8 cellular contexts compared by ENCODE assay signal in the genomic region with DNA sequence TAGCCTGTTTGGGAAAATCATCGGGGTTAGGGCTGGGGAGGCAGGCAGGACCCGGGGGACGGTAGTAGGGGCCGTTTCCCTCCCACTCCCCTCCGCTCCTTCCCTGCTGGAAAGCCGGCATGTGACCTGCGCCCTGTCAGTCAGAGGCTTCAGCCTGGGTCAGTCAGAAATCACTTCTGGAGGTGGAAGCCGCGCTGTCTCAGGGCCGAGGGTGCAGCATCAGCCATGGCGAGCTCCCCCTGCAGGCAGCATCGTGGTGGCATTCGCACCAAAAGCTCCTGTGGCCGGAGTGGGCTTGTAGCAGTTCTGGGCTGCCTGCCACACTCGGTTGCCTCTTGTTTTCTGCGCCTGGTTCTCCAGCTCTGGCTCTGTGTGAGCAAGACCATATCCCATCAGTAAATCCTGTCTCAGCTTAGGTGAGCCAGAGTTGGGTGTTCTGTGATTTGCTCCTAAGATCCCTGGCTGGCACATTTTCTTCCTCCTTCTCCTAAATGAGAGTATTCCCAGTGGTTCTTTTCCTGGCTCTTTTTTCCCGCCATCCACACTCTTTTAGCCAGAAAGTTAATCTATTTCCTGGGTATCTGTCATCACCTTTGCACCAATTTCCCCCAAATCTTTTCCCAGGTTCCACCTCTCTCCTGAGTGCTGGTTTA. TPM values are rescaled to one million over a fixed set of nuclear protein-coding genes. Genes with fewer than 3 reads are reported as not detected.
DNase-seq lines count a peak whose midpoint lies in the region; ATAC-seq and TF ChIP-seq lines count a peak whose summit lies in the region.

No MANE protein-coding gene starts in this region.

- H3K36me3 ChIP-seq in neural progenitor cell, result no peaks in the 10 kb centered on the region
- H3K36me3 ChIP-seq in thyroid gland, result no peaks in the 10 kb centered on the region

- peaks cover 22% of the 10 kb centered on the region for H3K4me1 Mint-ChIP-seq in neural progenitor cell

- intact Hi-C loops in thyroid gland (cut with DNase I), result no loop called here

- peaks cover 3% of the 10 kb centered on the region for H3K27me3 Mint-ChIP-seq in neural progenitor cell (ENCODE audit: insufficient read depth, low read depth)

- no peaks in the 10 kb centered on the region for H3K9me3 Mint-ChIP-seq in neural progenitor cell

- H3F3A ChIP-seq in neural progenitor cell (ENCODE audit: low read depth), result no peaks in the 10 kb centered on the region

- H4K20me1 ChIP-seq in neural progenitor cell (ENCODE audit: low read depth), result no peaks in the 10 kb centered on the region

- H3K9me3 ChIP-seq in neural progenitor cell (ENCODE audit: low read depth) (no peaks in the 10 kb centered on the region), thyroid gland (no peaks in the 10 kb centered on the region)

- no peak overlapping the region for H3K9ac ChIP-seq in neural progenitor cell

- TF ChIP-seq CTCF in neural progenitor cell (IDR thresholded peaks at IDR 0.05), result peak; percentile 86
- TF ChIP-seq CTCF in thyroid gland (IDR thresholded peaks at IDR 0.05), result peak; percentile 38 to 72 (median 50)

- DNase-seq in NK-92 treated with Interleukin-12 subunit alpha and Interleukin-12 subunit beta, amount 100 ng/mL, for 24 hours (lab: John Stamatoyannopoulos, UW), result peak; percentile 20
- DNase-seq in NK-92 (lab: John Stamatoyannopoulos, UW; ENCODE audit: unreplicated experiment), result no peak
- peak; percentile 5 for DNase-seq in NCI-H526 treated with DMSO at 0.1 percent for 48 hours (lab: John Stamatoyannopoulos, UW)
- peak; percentile 92 for DNase-seq in activated CD8-positive, alpha-beta memory T cell treated with anti-CD3 and anti-CD28 coated beads, Interleukin-2, amount 50 U/mL, for 48 hours
- DNase-seq in fibroblast of gingiva (ENCODE audit: low read depth), result peak; percentile 49
- DNase-seq in neural progenitor cell (ENCODE audit: low spot score), result peak; percentile 91
- peak; percentile 85 for DNase-seq in thyroid gland

- H3K27ac ChIP-seq in neural progenitor cell, result no peak overlapping the region
- H3K27ac ChIP-seq in thyroid gland, result no peak overlapping the region

- H3K4me1 ChIP-seq in neural progenitor cell (no peaks in the 10 kb centered on the region), thyroid gland (peaks cover 15 to 24% of the 10 kb centered on the region in 2 donors)

- H3K4me3 ChIP-seq in neural progenitor cell (no peak overlapping the region), thyroid gland (replicated peaks in 1 of 3) (no peak overlapping the region)

- H3K27ac Mint-ChIP-seq in neural progenitor cell, result no peak overlapping the region

- no peaks in the 10 kb centered on the region for H3K36me3 Mint-ChIP-seq in neural progenitor cell

- WGBS in thyroid gland, 2 donors, result 17 to 20% methylated on average over 14 to 17 of the region's 17 CpGs

- ATAC-seq in HG02840 (IDR thresholded peaks at IDR 0.05; ENCODE audit: low FRiP score, unreplicated experiment), result peak; percentile 77

- peak overlapping the region; percentile 90 for H2AFZ ChIP-seq in neural progenitor cell (replicated peaks)

- no peak overlapping the region for H3K4me3 Mint-ChIP-seq in neural progenitor cell

- H3K79me2 ChIP-seq in neural progenitor cell (ENCODE audit: low read depth), result no peaks in the 10 kb centered on the region

- H3K27me3 ChIP-seq in neural progenitor cell, result peaks cover 14% of the 10 kb centered on the region
- H3K27me3 ChIP-seq in thyroid gland, result no peaks in the 10 kb centered on the region

- no peak for TF ChIP-seq POLR2A in thyroid gland (IDR thresholded peaks at IDR 0.05)

- H3K4me2 ChIP-seq in neural progenitor cell, result peak overlapping the region; percentile 30

RNA-seq across cellular contexts. Expression of a gene that starts 17.3 kb away (rescaled TPM):
- 0.25 and 0.39 TPM in 2 replicates for total RNA-seq in neural progenitor cell (ENCODE audit: low replicate concordance)
- total RNA-seq in thyroid gland, result 10 to 100 TPM; 12.1 to 55.5 (median 35.1) TPM
